In the genomic region with DNA sequence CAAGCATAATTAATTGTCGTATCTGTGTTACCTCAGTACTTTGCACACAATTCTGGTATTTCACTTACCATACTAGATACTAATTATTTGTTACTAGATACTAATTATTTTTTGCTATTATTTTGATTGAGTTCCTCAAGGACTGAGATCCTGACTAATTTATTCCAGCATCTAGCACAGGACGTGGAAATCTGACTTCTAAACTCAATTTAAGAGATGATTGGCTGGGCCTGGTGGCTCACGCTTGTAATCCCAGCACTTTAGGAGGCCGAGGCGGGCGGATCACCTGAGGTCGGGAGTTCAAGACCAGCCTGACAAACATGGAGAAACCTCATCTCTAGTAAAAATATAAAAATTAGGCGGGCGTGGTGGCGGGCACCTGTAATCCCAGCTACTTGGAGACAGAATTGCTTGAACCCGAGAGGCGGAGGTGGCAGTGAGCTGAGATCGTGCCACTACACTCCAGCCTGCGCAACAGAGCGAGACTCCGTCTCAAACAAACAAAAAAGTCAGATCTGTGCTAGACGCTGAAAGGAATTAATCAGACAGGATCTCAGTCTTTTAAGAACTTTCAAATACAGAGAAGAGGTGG, we compare ENCODE assay signal across 8 cellular contexts. TPM values are rescaled to one million over a fixed set of nuclear protein-coding genes. Genes with fewer than 3 reads are reported as not detected.
A peak's percentile ranks its signal among the peaks of the same experiment; 100 is the strongest.
DNase-seq lines count a peak whose midpoint lies in the region; ATAC-seq and TF ChIP-seq lines count a peak whose summit lies in the region.

No MANE protein-coding gene starts in this region.

- peak overlapping the region; percentile 81 to 85 for H3K27ac ChIP-seq in thoracic aorta

- peak; percentile 5 for ATAC-seq in left colon
- ATAC-seq in thoracic aorta (ENCODE audit: insufficient number of reproducible peaks, low FRiP score, low read depth), result no peak
- ATAC-seq in HG03135 (IDR thresholded peaks at IDR 0.05; ENCODE audit: unreplicated experiment), result no peak
- no peak for ATAC-seq in GM18868 (IDR thresholded peaks at IDR 0.05; ENCODE audit: unreplicated experiment)

- no peak for TF ChIP-seq CTCF in thoracic aorta (IDR thresholded peaks at IDR 0.05)

- no peaks in the 10 kb centered on the region for H3K36me3 ChIP-seq in thoracic aorta

- peaks cover 14% of the 10 kb centered on the region for H3K4me1 Mint-ChIP-seq in activated CD4-positive, alpha-beta T cell treated with anti-CD3 and anti-CD28 coated beads, Interleukin-2, amount 10 ng/mL, durations not matched to agents 24 days and 14 days
- peaks cover 24% of the 10 kb centered on the region for H3K4me1 Mint-ChIP-seq in activated naive CD8-positive, alpha-beta T cell (ENCODE audit: low read depth)

- H3K4me1 ChIP-seq in thoracic aorta (ENCODE audit: control insufficient read depth in 1 of 2, low read depth in 2 of 2), result peaks cover 4 to 13% of the 10 kb centered on the region in 2 donors

- H3K9me3 Mint-ChIP-seq in activated CD4-positive, alpha-beta T cell treated with anti-CD3 and anti-CD28 coated beads, Interleukin-2, amount 10 ng/mL, durations not matched to agents 24 days and 14 days, result no peaks in the 10 kb centered on the region
- no peaks in the 10 kb centered on the region for H3K9me3 Mint-ChIP-seq in activated naive CD8-positive, alpha-beta T cell (ENCODE audit: low read depth)

- DNase-seq in activated CD4-positive, alpha-beta T cell treated with anti-CD3 and anti-CD28 coated beads, Interleukin-2, amount 10 ng/mL, durations not matched to agents 24 days and 14 days, result peak; percentile 69
- DNase-seq in activated CD4-positive, alpha-beta T cell treated with anti-CD3 and anti-CD28 coated beads for 48 hours, result no peak
- DNase-seq in left colon (no peak), thoracic aorta (ENCODE audit: low spot score) (no peak), T-helper 9 cell (no peak)

- peak overlapping the region; percentile 99 for H3K4me3 Mint-ChIP-seq in activated CD4-positive, alpha-beta T cell treated with anti-CD3 and anti-CD28 coated beads, Interleukin-2, amount 10 ng/mL, durations not matched to agents 24 days and 14 days
- H3K4me3 Mint-ChIP-seq in activated naive CD8-positive, alpha-beta T cell, result peak overlapping the region; percentile 100

- no peaks in the 10 kb centered on the region for H3K27me3 ChIP-seq in thoracic aorta (replicated peaks; ENCODE audit: insufficient read depth)

- intact Hi-C loops in activated CD4-positive, alpha-beta T cell treated with anti-CD3 and anti-CD28 coated beads, Interleukin-2, amount 10 ng/mL, durations not matched to agents 24 days and 14 days (cut with micrococcal nuclease), result loop anchor here (1.0 to 5.0 kb wide), 2 partner anchors 26 to 385 kb away; a partner anchor contains a TSS
- intact Hi-C loops in left colon (cut with DNase I, micrococcal nuclease), result no loop called here

- no peaks in the 10 kb centered on the region for H3K36me3 Mint-ChIP-seq in activated CD4-positive, alpha-beta T cell treated with anti-CD3 and anti-CD28 coated beads, Interleukin-2, amount 10 ng/mL, durations not matched to agents 24 days and 14 days (ENCODE audit: low read depth)
- no peaks in the 10 kb centered on the region for H3K36me3 Mint-ChIP-seq in activated naive CD8-positive, alpha-beta T cell

- H3K4me3 ChIP-seq in thoracic aorta, result peak overlapping the region; percentile 91

- no peaks in the 10 kb centered on the region for H3K9me3 ChIP-seq in thoracic aorta

- no peaks in the 10 kb centered on the region for H3K27me3 Mint-ChIP-seq in activated CD4-positive, alpha-beta T cell treated with anti-CD3 and anti-CD28 coated beads, Interleukin-2, amount 10 ng/mL, durations not matched to agents 24 days and 14 days
- no peaks in the 10 kb centered on the region for H3K27me3 Mint-ChIP-seq in activated naive CD8-positive, alpha-beta T cell

- peak overlapping the region; percentile 95 for H3K27ac Mint-ChIP-seq in activated CD4-positive, alpha-beta T cell treated with anti-CD3 and anti-CD28 coated beads, Interleukin-2, amount 10 ng/mL, durations not matched to agents 24 days and 14 days
- peak overlapping the region; percentile 100 for H3K27ac Mint-ChIP-seq in activated naive CD8-positive, alpha-beta T cell

RNA-seq across cellular contexts. Expression of a gene that starts 0.5 kb away (rescaled TPM):
- total RNA-seq in activated CD4-positive, alpha-beta T cell treated with anti-CD3 and anti-CD28 coated beads, Interleukin-2, amount 10 ng/mL, durations not matched to agents 24 days and 14 days, result 67.2 and 69.0 TPM in 2 replicates
- total RNA-seq in left colon (10 to 100 TPM; 39.9 to 44.1 TPM), thoracic aorta (10 to 100 TPM in 1 of 2 donors, 1 to 10 TPM in 1; 3.8 to 18.6 TPM)

RNA-seq across cellular contexts. Expression of a gene that starts 26.3 kb away (rescaled TPM):
- 74.3 and 79.5 TPM in 2 replicates for total RNA-seq in activated CD4-positive, alpha-beta T cell treated with anti-CD3 and anti-CD28 coated beads, Interleukin-2, amount 10 ng/mL, durations not matched to agents 24 days and 14 days
- total RNA-seq in left colon (100 to 1,000 TPM; 144 to 154 TPM), thoracic aorta (100 to 1,000 TPM; 179 to 247 TPM)
